Comparison of ENCODE assay signal across 11 cellular contexts in genomic region chrX:153411988-153412574, GRCh38. TPM values are rescaled to one million over a fixed set of nuclear protein-coding genes. Genes with fewer than 3 reads are reported as not detected.
DNase-seq lines count a peak whose midpoint lies in the region; ATAC-seq, FAIRE-seq and TF ChIP-seq lines count a peak whose summit lies in the region.
"Had no signal": no experiment of that assay in that cellular context is flagged by ENCODE, and none has a peak within 500 bp of the region (broad histone marks: within the 10 kb centered on the region; RNA-seq: fewer than 3 reads in every experiment).

No MANE protein-coding gene starts in this region.

- DNase-seq in GM12891 (ENCODE audit: insufficient read length, low spot score) (no peak), NCI-H526 (lab: John Stamatoyannopoulos, UW) (peak; percentile 12 to 42), endodermal cell (no peak), renal cortical epithelial cell (ENCODE audit: low read depth) (peak; percentile 74), HPDE6-E6E7 (ENCODE audit: extremely low spot score) (no peak), DMS53 (lab: John Stamatoyannopoulos, UW) (no peak)

- no peaks in the 10 kb centered on the region for H3K4me1 Mint-ChIP-seq in endodermal cell

- H3K27ac ChIP-seq in endodermal cell (ENCODE audit: low read depth, low read length), result no peak overlapping the region

- H3K27me3 ChIP-seq in endodermal cell (ENCODE audit: control insufficient read depth, insufficient read depth, low read length, poor library complexity, severe bottlenecking), result peaks cover 22% of the 10 kb centered on the region

- TF ChIP-seq POLR2A in GM12891 (IDR thresholded peaks at IDR 0.05; ENCODE audit: low read depth, low read length), result no peak

- H3K4me3 Mint-ChIP-seq in endodermal cell, result peak overlapping the region; percentile 52

- no peak for TF ChIP-seq CTCF in endodermal cell (conservative IDR thresholded peaks at IDR 0.05)

- 80 to 83% methylated on average over 1 to 17 of the region's 17 CpGs for WGBS in endodermal cell (ENCODE audit: insufficient coverage in 1 of 2, insufficient read length in 1 of 2), 2 experiments

- no peak overlapping the region for H3K4me3 ChIP-seq in endodermal cell (ENCODE audit: low read length)

- H3K4me1 ChIP-seq in endodermal cell (ENCODE audit: control insufficient read depth, insufficient read depth, low read length), result no peaks in the 10 kb centered on the region

- H3K9me3 Mint-ChIP-seq in endodermal cell, result peaks cover 66% of the 10 kb centered on the region

- no peaks in the 10 kb centered on the region for H3K9me3 ChIP-seq in endodermal cell (ENCODE audit: control insufficient read depth, low read length)

- H3K27ac Mint-ChIP-seq in endodermal cell, result no peak overlapping the region

- no peak overlapping the region for H3K9ac ChIP-seq in endodermal cell (ENCODE audit: extremely low read depth, low read length, poor library complexity, severe bottlenecking)

- H3K36me3 ChIP-seq in endodermal cell (ENCODE audit: control insufficient read depth, insufficient read depth, low read length), result no peaks in the 10 kb centered on the region

- H3K36me3 Mint-ChIP-seq in endodermal cell (ENCODE audit: low read depth), result no peaks in the 10 kb centered on the region

- FAIRE-seq in GM12891 (lab: Jason Lieb, UNC), result peak; percentile 85
- FAIRE-seq: frontal cortex had no signal

- peaks cover 22% of the 10 kb centered on the region for H3K27me3 Mint-ChIP-seq in endodermal cell (ENCODE audit: insufficient read depth)

- ATAC-seq in GM19351 (IDR thresholded peaks at IDR 0.05; ENCODE audit: unreplicated experiment) (no peak), HG03175 (IDR thresholded peaks at IDR 0.05; ENCODE audit: unreplicated experiment) (no peak)
- ATAC-seq: HCT116 had no signal

TF ChIP-seq in GM12891, 5 proteins besides CTCF, POLR2A, EP300 and RAD21:
- TF ChIP-seq PAX5 (IDR thresholded peaks at IDR 0.05; ENCODE audit: insufficient read depth, low read length, severe bottlenecking), result no peak
- no peak for TF ChIP-seq POU2F2 (IDR thresholded peaks at IDR 0.05; ENCODE audit: low read depth, low read length)
- no peak for TF ChIP-seq SPI1 (IDR thresholded peaks at IDR 0.05; ENCODE audit: low read depth, low read length)
- no peak for TF ChIP-seq TAF1 (IDR thresholded peaks at IDR 0.05; ENCODE audit: low read depth, low read length)
- no peak for TF ChIP-seq POLR2AphosphoS5 (IDR thresholded peaks at IDR 0.05; ENCODE audit: low read depth, low read length)

RNA-seq across cellular contexts. Expression of gene ZFP92, which starts 0.8 kb away (rescaled TPM):
- 0.78 TPM for polyA plus RNA-seq in GM12891 (2012; ENCODE audit: low read depth, missing spikeins)
- total RNA-seq in endodermal cell (under 1 TPM; 0.29 to 0.31 TPM), renal cortical epithelial cell (0.35 and 4.6 TPM in 2 replicates)
- polyA plus RNA-seq in endodermal cell (2013, experiment 1 of 2), result 0.14 TPM
- 0.08 TPM for polyA plus RNA-seq in endodermal cell (2013, experiment 2 of 2)

RNA-seq across cellular contexts. Expression of gene PNMA6E, which starts 10.9 kb away (rescaled TPM):
- polyA plus RNA-seq in GM12891 (2012; ENCODE audit: low read depth, missing spikeins), result not detected
- total RNA-seq in endodermal cell, result not detected
- not detected for polyA plus RNA-seq in endodermal cell (2013, experiment 1 of 2)
- not detected for polyA plus RNA-seq in endodermal cell (2013, experiment 2 of 2)
- 0.05 TPM in 1 of 2 replicates, not detected in the other for total RNA-seq in renal cortical epithelial cell
- total RNA-seq: frontal cortex, SK-MEL-5 had no signal

RNA-seq across cellular contexts. Expression of gene TREX2, which starts 33.8 kb away (rescaled TPM):
- polyA plus RNA-seq in GM12891 (2012; ENCODE audit: low read depth, missing spikeins), result 0.33 TPM
- total RNA-seq in endodermal cell, result under 1 TPM; 0.35 to 0.70 TPM
- polyA plus RNA-seq in endodermal cell (2013, experiment 1 of 2), result not detected
- not detected for polyA plus RNA-seq in endodermal cell (2013, experiment 2 of 2)
- total RNA-seq in renal cortical epithelial cell, result 0.50 TPM in 1 of 2 replicates, not detected in the other

RNA-seq across cellular contexts. Expression of gene HAUS7, which starts 58.3 kb away (rescaled TPM):
- 25.2 TPM for polyA plus RNA-seq in GM12891 (2012; ENCODE audit: low read depth, missing spikeins)
- total RNA-seq in endodermal cell (10 to 100 TPM; 28.7 to 30.9 TPM), renal cortical epithelial cell (6.5 and 14.4 TPM in 2 replicates)
- 22.3 TPM for polyA plus RNA-seq in endodermal cell (2013, experiment 1 of 2)
- polyA plus RNA-seq in endodermal cell (2013, experiment 2 of 2), result 18.2 TPM

Comparison
In these comparisons a context has a peak if more than half of its experiments do, and no peak if none do; other contexts are left out.
1. DNase-seq: peak in NCI-H526 (2 of 2) and renal cortical epithelial cell (single experiment); none in GM12891 (single experiment), endodermal cell (single experiment), HPDE6-E6E7 (single experiment) and DMS53 (single experiment).